Comparison of ENCODE assay signal across 2 cellular contexts in the genomic region with DNA sequence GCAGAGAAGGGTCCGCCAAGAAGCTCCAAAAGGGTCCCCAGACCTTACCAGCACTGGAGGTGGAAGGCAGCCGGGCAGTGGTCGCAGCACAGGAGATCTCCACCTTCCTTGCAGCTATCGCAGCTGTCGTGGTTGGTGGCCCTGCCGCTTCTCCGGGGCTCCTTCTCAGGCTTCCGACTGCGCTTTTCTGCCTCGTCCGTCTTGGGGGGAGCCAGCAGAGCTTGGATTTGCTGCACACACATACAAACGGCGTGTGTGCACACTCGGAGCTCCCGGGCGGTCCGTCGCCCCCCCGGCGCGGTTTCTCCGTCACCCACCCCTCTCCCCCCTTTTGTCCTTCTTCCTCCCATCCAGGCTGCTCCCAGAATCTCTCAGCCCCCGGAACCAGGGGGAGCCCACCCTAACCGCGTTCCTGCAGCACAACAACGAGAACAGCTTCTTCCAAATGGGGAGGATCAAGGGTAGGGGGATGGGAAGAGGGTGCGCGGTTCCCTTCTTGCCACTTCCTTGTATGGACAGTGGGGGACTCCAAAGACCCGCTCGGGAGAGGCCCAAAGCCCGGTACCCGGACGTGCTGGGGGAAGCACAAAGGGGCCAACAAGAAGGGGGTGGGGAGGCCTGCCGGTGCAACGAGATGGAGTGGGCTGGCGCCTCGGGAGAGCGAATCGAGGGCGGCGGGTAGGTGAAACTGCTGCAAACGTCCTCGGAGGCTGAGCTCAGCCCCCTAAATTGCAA.
TF ChIP-seq lines count a peak whose summit lies in the region.

No MANE protein-coding gene starts in this region.

TF ChIP-seq in HEK293, 187 proteins besides CTCF, POLR2A, EP300 and RAD21 (continued from another document and continues in another):
- TF ChIP-seq KLF16 (tag by site-specific recombination; IDR thresholded peaks at IDR 0.05) (peak; percentile 42; the same call in 1 of the 2 replicates), ZNF223 (tag by site-specific recombination; IDR thresholded peaks at IDR 0.05) (no peak), ZNF394 (tag by site-specific recombination; IDR thresholded peaks at IDR 0.05; ENCODE audit: borderline replicate concordance) (0 out of 2 replicates have a peak, but pooled peaks have one; percentile 27), ZBTB21 (tag by site-specific recombination; IDR thresholded peaks at IDR 0.05) (no peak), ZNF248 (tag by site-specific recombination; IDR thresholded peaks at IDR 0.05) (no peak), BCL11B (tag by site-specific recombination; IDR thresholded peaks at IDR 0.05; ENCODE audit: low read depth) (no peak), REPIN1 (tag by site-specific recombination; IDR thresholded peaks at IDR 0.05; ENCODE audit: low read depth) (no peak), ZNF701 (tag by site-specific recombination; IDR thresholded peaks at IDR 0.05) (no peak), ZBTB20 (tag by site-specific recombination; IDR thresholded peaks at IDR 0.05) (peak; percentile 60; the same call in 1 of the 2 replicates), ZNF76 (tag by site-specific recombination; IDR thresholded peaks at IDR 0.05; ENCODE audit: borderline replicate concordance, low read depth) (peak; percentile 59; the same call in 1 of the 2 replicates), ZBTB7A (tag by site-specific recombination; IDR thresholded peaks at IDR 0.05; ENCODE audit: low read depth) (no peak), KLF9 (tag by site-specific recombination; IDR thresholded peaks at IDR 0.05; ENCODE audit: low read depth) (peak; percentile 47)
- TF ChIP-seq, protein P1, sequence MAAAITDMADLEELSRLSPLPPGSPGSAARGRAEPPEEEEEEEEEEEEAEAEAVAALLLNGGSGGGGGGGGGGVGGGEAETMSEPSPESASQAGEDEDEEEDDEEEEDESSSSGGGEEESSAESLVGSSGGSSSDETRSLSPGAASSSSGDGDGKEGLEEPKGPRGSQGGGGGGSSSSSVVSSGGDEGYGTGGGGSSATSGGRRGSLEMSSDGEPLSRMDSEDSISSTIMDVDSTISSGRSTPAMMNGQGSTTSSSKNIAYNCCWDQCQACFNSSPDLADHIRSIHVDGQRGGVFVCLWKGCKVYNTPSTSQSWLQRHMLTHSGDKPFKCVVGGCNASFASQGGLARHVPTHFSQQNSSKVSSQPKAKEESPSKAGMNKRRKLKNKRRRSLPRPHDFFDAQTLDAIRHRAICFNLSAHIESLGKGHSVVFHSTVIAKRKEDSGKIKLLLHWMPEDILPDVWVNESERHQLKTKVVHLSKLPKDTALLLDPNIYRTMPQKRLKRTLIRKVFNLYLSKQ (tag by site-specific recombination; IDR thresholded peaks at IDR 0.05; ENCODE audit: borderline replicate concordance), result no peak
- TF ChIP-seq, protein P2, sequence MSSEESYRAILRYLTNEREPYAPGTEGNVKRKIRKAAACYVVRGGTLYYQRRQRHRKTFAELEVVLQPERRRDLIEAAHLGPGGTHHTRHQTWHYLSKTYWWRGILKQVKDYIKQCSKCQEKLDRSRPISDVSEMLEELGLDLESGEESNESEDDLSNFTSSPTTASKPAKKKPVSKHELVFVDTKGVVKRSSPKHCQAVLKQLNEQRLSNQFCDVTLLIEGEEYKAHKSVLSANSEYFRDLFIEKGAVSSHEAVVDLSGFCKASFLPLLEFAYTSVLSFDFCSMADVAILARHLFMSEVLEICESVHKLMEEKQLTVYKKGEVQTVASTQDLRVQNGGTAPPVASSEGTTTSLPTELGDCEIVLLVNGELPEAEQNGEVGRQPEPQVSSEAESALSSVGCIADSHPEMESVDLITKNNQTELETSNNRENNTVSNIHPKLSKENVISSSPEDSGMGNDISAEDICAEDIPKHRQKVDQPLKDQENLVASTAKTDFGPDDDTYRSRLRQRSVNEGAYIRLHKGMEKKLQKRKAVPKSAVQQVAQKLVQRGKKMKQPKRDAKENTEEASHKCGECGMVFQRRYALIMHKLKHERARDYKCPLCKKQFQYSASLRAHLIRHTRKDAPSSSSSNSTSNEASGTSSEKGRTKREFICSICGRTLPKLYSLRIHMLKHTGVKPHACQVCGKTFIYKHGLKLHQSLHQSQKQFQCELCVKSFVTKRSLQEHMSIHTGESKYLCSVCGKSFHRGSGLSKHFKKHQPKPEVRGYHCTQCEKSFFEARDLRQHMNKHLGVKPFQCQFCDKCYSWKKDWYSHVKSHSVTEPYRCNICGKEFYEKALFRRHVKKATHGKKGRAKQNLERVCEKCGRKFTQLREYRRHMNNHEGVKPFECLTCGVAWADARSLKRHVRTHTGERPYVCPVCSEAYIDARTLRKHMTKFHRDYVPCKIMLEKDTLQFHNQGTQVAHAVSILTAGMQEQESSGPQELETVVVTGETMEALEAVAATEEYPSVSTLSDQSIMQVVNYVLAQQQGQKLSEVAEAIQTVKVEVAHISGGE (tag by site-specific recombination; conservative IDR thresholded peaks at IDR 0.05; ENCODE audit: low read depth), result peak; percentile 84
- TF ChIP-seq, protein P3, sequence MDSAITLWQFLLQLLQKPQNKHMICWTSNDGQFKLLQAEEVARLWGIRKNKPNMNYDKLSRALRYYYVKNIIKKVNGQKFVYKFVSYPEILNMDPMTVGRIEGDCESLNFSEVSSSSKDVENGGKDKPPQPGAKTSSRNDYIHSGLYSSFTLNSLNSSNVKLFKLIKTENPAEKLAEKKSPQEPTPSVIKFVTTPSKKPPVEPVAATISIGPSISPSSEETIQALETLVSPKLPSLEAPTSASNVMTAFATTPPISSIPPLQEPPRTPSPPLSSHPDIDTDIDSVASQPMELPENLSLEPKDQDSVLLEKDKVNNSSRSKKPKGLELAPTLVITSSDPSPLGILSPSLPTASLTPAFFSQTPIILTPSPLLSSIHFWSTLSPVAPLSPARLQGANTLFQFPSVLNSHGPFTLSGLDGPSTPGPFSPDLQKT (IDR thresholded peaks at IDR 0.05; ENCODE audit: borderline replicate concordance, low read depth, low read length), result no peak
- TF ChIP-seq, protein P4, sequence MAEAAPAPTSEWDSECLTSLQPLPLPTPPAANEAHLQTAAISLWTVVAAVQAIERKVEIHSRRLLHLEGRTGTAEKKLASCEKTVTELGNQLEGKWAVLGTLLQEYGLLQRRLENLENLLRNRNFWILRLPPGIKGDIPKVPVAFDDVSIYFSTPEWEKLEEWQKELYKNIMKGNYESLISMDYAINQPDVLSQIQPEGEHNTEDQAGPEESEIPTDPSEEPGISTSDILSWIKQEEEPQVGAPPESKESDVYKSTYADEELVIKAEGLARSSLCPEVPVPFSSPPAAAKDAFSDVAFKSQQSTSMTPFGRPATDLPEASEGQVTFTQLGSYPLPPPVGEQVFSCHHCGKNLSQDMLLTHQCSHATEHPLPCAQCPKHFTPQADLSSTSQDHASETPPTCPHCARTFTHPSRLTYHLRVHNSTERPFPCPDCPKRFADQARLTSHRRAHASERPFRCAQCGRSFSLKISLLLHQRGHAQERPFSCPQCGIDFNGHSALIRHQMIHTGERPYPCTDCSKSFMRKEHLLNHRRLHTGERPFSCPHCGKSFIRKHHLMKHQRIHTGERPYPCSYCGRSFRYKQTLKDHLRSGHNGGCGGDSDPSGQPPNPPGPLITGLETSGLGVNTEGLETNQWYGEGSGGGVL (tag by site-specific recombination; IDR thresholded peaks at IDR 0.05), result peak; percentile 79
- TF ChIP-seq, protein P5, sequence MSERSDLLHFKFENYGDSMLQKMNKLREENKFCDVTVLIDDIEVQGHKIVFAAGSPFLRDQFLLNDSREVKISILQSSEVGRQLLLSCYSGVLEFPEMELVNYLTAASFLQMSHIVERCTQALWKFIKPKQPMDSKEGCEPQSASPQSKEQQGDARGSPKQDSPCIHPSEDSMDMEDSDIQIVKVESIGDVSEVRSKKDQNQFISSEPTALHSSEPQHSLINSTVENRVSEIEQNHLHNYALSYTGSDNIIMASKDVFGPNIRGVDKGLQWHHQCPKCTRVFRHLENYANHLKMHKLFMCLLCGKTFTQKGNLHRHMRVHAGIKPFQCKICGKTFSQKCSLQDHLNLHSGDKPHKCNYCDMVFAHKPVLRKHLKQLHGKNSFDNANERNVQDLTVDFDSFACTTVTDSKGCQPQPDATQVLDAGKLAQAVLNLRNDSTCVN (tag by site-specific recombination; optimal IDR thresholded peaks at IDR 0.05), result peak; percentile 41

TF ChIP-seq in SK-N-SH, 30 proteins besides CTCF, POLR2A, EP300 and RAD21 (continued from another document):
- no peak for TF ChIP-seq SMC3 (IDR thresholded peaks at IDR 0.05; ENCODE audit: low read depth, low read length)
- no peak for TF ChIP-seq TEAD4 (IDR thresholded peaks at IDR 0.05; ENCODE audit: borderline replicate concordance, insufficient read depth)
- TF ChIP-seq, protein P6, sequence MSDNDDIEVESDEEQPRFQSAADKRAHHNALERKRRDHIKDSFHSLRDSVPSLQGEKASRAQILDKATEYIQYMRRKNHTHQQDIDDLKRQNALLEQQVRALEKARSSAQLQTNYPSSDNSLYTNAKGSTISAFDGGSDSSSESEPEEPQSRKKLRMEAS (IDR thresholded peaks at IDR 0.05; ENCODE audit: low read depth), result 0 out of 2 replicates have a peak, but pooled peaks have one; percentile 6
